1 cellular context compared by ENCODE assay signal in the genomic region with DNA sequence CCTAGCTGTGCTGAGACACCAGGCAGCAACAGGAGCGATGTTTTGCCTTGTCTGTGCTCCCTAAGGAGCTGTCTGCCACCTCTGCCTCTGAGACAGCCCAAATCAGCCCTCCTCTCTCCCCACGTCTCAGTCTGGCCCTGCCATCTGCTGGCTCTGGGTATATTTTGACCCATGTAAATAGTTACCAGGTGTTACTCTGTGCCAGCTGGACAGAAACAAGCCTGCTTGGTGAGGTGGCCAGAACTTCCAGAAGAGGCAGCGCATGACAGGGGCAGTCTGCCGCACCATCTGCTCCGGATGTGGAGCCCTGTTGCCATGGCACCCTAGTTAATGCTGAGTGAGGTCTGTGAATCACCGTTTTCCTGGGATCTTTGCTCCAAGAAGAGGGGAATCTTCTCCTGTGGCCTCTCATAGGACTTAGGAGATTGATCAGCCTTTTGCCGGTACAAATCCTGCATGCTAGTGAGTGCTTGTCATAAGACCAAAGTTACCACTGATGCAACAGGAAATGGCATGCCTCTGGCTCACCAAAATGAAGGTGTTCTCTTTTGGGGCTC.
TF ChIP-seq lines count a peak whose summit lies in the region.

No MANE protein-coding gene starts in this region.

TF ChIP-seq in HepG2, 621 proteins besides CTCF, POLR2A, EP300 and RAD21:
- TF ChIP-seq, protein P1, sequence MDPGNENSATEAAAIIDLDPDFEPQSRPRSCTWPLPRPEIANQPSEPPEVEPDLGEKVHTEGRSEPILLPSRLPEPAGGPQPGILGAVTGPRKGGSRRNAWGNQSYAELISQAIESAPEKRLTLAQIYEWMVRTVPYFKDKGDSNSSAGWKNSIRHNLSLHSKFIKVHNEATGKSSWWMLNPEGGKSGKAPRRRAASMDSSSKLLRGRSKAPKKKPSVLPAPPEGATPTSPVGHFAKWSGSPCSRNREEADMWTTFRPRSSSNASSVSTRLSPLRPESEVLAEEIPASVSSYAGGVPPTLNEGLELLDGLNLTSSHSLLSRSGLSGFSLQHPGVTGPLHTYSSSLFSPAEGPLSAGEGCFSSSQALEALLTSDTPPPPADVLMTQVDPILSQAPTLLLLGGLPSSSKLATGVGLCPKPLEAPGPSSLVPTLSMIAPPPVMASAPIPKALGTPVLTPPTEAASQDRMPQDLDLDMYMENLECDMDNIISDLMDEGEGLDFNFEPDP (CRISPR knock-in tag; conservative IDR thresholded peaks at IDR 0.05) = 0 out of 2 replicates have a peak, but pooled peaks have one; percentile 38
- no peak for TF ChIP-seq MBNL3 (CRISPR knock-in tag; conservative IDR thresholded peaks at IDR 0.05)
- TF ChIP-seq STAG1 (CRISPR knock-in tag; IDR thresholded peaks at IDR 0.05) = peak; percentile 33; the same call in 1 of the 2 replicates
- TF ChIP-seq MAFG (CRISPR knock-in tag; IDR thresholded peaks at IDR 0.05) = no peak
- peak; percentile 38; the same call in 1 of the 2 replicates for TF ChIP-seq ETV5 (CRISPR knock-in tag; IDR thresholded peaks at IDR 0.05; ENCODE audit: borderline replicate concordance)
- no peak for TF ChIP-seq SUZ12 (IDR thresholded peaks at IDR 0.05; ENCODE audit: low read depth, low read length)
- TF ChIP-seq, protein P2, sequence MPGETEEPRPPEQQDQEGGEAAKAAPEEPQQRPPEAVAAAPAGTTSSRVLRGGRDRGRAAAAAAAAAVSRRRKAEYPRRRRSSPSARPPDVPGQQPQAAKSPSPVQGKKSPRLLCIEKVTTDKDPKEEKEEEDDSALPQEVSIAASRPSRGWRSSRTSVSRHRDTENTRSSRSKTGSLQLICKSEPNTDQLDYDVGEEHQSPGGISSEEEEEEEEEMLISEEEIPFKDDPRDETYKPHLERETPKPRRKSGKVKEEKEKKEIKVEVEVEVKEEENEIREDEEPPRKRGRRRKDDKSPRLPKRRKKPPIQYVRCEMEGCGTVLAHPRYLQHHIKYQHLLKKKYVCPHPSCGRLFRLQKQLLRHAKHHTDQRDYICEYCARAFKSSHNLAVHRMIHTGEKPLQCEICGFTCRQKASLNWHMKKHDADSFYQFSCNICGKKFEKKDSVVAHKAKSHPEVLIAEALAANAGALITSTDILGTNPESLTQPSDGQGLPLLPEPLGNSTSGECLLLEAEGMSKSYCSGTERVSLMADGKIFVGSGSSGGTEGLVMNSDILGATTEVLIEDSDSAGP (CRISPR knock-in tag; IDR thresholded peaks at IDR 0.05; ENCODE audit: borderline replicate concordance) = 0 out of 2 replicates have a peak, but pooled peaks have one; percentile 30
- no peak for TF ChIP-seq NR2C2 (CRISPR knock-in tag; IDR thresholded peaks at IDR 0.05; ENCODE audit: borderline replicate concordance)
- TF ChIP-seq TMF1 (CRISPR knock-in tag; IDR thresholded peaks at IDR 0.05; ENCODE audit: low read depth) = no peak
- TF ChIP-seq, protein P3, sequence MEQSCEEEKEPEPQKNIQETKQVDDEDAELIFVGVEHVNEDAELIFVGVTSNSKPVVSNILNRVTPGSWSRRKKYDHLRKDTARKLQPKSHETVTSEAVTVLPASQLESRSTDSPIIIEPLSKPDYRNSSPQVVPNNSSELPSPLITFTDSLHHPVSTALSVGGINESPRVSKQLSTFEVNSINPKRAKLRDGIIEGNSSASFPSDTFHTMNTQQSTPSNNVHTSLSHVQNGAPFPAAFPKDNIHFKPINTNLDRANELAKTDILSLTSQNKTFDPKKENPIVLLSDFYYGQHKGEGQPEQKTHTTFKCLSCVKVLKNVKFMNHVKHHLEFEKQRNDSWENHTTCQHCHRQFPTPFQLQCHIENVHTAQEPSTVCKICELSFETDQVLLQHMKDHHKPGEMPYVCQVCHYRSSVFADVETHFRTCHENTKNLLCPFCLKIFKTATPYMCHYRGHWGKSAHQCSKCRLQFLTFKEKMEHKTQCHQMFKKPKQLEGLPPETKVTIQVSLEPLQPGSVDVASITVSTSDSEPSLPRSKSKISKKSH (CRISPR knock-in tag; IDR thresholded peaks at IDR 0.05; ENCODE audit: borderline replicate concordance) = no peak
- TF ChIP-seq RFX3 (CRISPR knock-in tag; IDR thresholded peaks at IDR 0.05) = peak; percentile 82
- TF ChIP-seq, protein P4, sequence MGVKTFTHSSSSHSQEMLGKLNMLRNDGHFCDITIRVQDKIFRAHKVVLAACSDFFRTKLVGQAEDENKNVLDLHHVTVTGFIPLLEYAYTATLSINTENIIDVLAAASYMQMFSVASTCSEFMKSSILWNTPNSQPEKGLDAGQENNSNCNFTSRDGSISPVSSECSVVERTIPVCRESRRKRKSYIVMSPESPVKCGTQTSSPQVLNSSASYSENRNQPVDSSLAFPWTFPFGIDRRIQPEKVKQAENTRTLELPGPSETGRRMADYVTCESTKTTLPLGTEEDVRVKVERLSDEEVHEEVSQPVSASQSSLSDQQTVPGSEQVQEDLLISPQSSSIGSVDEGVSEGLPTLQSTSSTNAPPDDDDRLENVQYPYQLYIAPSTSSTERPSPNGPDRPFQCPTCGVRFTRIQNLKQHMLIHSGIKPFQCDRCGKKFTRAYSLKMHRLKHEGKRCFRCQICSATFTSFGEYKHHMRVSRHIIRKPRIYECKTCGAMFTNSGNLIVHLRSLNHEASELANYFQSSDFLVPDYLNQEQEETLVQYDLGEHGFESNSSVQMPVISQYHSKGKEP (CRISPR knock-in tag; IDR thresholded peaks at IDR 0.05) = no peak
- TF ChIP-seq MAFK (conservative IDR thresholded peaks at IDR 0.05 in 1 of 2, IDR thresholded peaks at IDR 0.05 in 1 of 2; ENCODE audit: low read length in 2 of 2) = peak in 1 of 2 experiments; percentile 19; a peak in 1 of 4 replicates
- TF ChIP-seq, protein P5, sequence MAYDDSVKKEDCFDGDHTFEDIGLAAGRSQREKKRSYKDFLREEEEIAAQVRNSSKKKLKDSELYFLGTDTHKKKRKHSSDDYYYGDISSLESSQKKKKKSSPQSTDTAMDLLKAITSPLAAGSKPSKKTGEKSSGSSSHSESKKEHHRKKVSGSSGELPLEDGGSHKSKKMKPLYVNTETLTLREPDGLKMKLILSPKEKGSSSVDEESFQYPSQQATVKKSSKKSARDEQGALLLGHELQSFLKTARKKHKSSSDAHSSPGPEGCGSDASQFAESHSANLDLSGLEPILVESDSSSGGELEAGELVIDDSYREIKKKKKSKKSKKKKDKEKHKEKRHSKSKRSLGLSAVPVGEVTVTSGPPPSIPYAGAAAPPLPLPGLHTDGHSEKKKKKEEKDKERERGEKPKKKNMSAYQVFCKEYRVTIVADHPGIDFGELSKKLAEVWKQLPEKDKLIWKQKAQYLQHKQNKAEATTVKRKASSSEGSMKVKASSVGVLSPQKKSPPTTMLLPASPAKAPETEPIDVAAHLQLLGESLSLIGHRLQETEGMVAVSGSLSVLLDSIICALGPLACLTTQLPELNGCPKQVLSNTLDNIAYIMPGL (CRISPR knock-in tag; IDR thresholded peaks at IDR 0.05; ENCODE audit: borderline replicate concordance in 1 of 2, low read depth in 1 of 2) = no peak
- peak; percentile 18; the same call in 1 of the 2 replicates for TF ChIP-seq FOSL2 (CRISPR knock-in tag; IDR thresholded peaks at IDR 0.05)
- TF ChIP-seq RFX1 (IDR thresholded peaks at IDR 0.05) = peak; percentile 68
